Comparison of ENCODE assay signal across 18 cellular contexts in genomic region chr1:214022810-214023425, GRCh38. TPM values are rescaled to one million over a fixed set of nuclear protein-coding genes. Genes with fewer than 3 reads are reported as not detected.
DNase-seq lines count a peak whose midpoint lies in the region; ATAC-seq and TF ChIP-seq lines count a peak whose summit lies in the region.
"Had no signal": no experiment of that assay in that cellular context is flagged by ENCODE, and none has a peak within 500 bp of the region (broad histone marks: within the 10 kb centered on the region; RNA-seq: fewer than 3 reads in every experiment).

No MANE protein-coding gene starts in this region.

- DNase-seq in heart left ventricle: no peak
- DNase-seq in right cardiac atrium: no peak
- DNase-seq in NCI-H146 treated with DMSO at 0.1 percent for 48 hours (lab: John Stamatoyannopoulos, UW; ENCODE audit: unreplicated experiment): peak; percentile 10
- DNase-seq in trophoblast cell: peak; percentile 10 to 57
- DNase-seq in activated CD4-positive, alpha-beta T cell treated with anti-CD3 and anti-CD28 coated beads, Interleukin-2, amount 50 U/mL, for 4 hours: no peak
- DNase-seq: GOT3, HCEC 1CT, KG1, NCI-H1105, NCI-H187, NCI-H2107, NCI-H2227 treated with DMSO at 0.1 percent for 48 hours, RPMI8226, SIG-M5 had no signal

- H3K27ac ChIP-seq in heart left ventricle (peak overlapping the region in 7 of 12 donors; percentile 2 to 44 (median 19)), right cardiac atrium (ENCODE audit: low read length) (no peak overlapping the region), trophoblast cell (ENCODE audit: low read depth, low read length) (no peak overlapping the region)
- H3K27ac ChIP-seq: A549 had no signal

- intact Hi-C loops in heart left ventricle (cut with DNase I): no loop called here
- intact Hi-C loops in right cardiac atrium (cut with DNase I): no loop called here

- 59 to 72% (median 62%) methylated on average over 2 of the region's 2 CpGs for WGBS in heart left ventricle, 4 donors
- 68% methylated on average over 2 of the region's 2 CpGs for WGBS in right cardiac atrium
- no CpG with 5 or more reads among the region's 2 CpGs for WGBS in trophoblast cell (ENCODE audit: extremely low coverage, insufficient coverage, insufficient read length)

- no peak overlapping the region for H3K14ac ChIP-seq in trophoblast cell (ENCODE audit: low read length)

- H2AK5ac ChIP-seq in trophoblast cell (ENCODE audit: low read length): no peak overlapping the region

- H3K18ac ChIP-seq in trophoblast cell (ENCODE audit: low read length): no peak overlapping the region

- no peak overlapping the region for H2BK120ac ChIP-seq in trophoblast cell (ENCODE audit: insufficient read depth, low read length, poor library complexity)

- H3K36me3 ChIP-seq in heart left ventricle (peaks cover 0 to 3% (median 0%) of the 10 kb centered on the region in 9 donors), trophoblast cell (ENCODE audit: control insufficient read depth in 1 of 2, insufficient read depth in 2 of 2, low read length in 2 of 2) (no peaks in the 10 kb centered on the region)

- no peak overlapping the region for H3K4ac ChIP-seq in trophoblast cell (ENCODE audit: low read depth, low read length)

- H3K9ac ChIP-seq in trophoblast cell (ENCODE audit: low read length): no peak overlapping the region

- peaks cover 0 to 56% (median 8%) of the 10 kb centered on the region in 12 donors for H3K4me1 ChIP-seq in heart left ventricle
- peaks cover 1% of the 10 kb centered on the region for H3K4me1 ChIP-seq in right cardiac atrium (ENCODE audit: control insufficient read depth, insufficient read depth, low read length)
- no peaks in the 10 kb centered on the region for H3K4me1 ChIP-seq in trophoblast cell (ENCODE audit: control insufficient read depth in 1 of 2, insufficient read depth in 2 of 2, low read length in 2 of 2)
- H3K4me1 ChIP-seq: A549 had no signal

- no peak for TF ChIP-seq POLR2A in heart left ventricle (IDR thresholded peaks at IDR 0.05)

- no peaks in the 10 kb centered on the region for H3K79me2 ChIP-seq in trophoblast cell (ENCODE audit: control insufficient read depth, insufficient read depth, low read length, poor library complexity)

- H4K12ac ChIP-seq in trophoblast cell (ENCODE audit: low read depth, low read length): no peak overlapping the region

- no peak overlapping the region for H2BK12ac ChIP-seq in trophoblast cell (ENCODE audit: low read length)

- H3K27me3 ChIP-seq in heart left ventricle: no peaks in the 10 kb centered on the region
- no peaks in the 10 kb centered on the region for H3K27me3 ChIP-seq in right cardiac atrium (ENCODE audit: control insufficient read depth, insufficient read depth)
- no peaks in the 10 kb centered on the region for H3K27me3 ChIP-seq in trophoblast cell (ENCODE audit: insufficient read depth, low read length)

- H3K4me2 ChIP-seq in trophoblast cell (ENCODE audit: low read length): no peak overlapping the region
- H3K4me2 ChIP-seq: A549 had no signal

- no peak overlapping the region for H4K91ac ChIP-seq in trophoblast cell (ENCODE audit: low read depth, low read length)

- H3K79me1 ChIP-seq in trophoblast cell (ENCODE audit: low read length): no peaks in the 10 kb centered on the region

- H2BK5ac ChIP-seq in trophoblast cell (ENCODE audit: low read depth, low read length, poor library complexity): no peak overlapping the region

- ATAC-seq in heart left ventricle (no peak), right cardiac atrium (no peak), SK-N-SH treated with all-trans-retinoic acid at 6 μM for 48 hours (no peak; the same call in 2 of the 3 replicates), HG03432 (IDR thresholded peaks at IDR 0.05; ENCODE audit: unreplicated experiment) (no peak)
- ATAC-seq: A549 had no signal

- H2AFZ ChIP-seq in trophoblast cell (ENCODE audit: insufficient read depth, low read length, poor library complexity): no peak overlapping the region

- no peak for TF ChIP-seq CTCF in heart left ventricle (IDR thresholded peaks at IDR 0.05)

- H3K9me3 ChIP-seq in heart left ventricle (no peaks in the 10 kb centered on the region), right cardiac atrium (ENCODE audit: control insufficient read depth, low read length) (no peaks in the 10 kb centered on the region), trophoblast cell (ENCODE audit: insufficient read depth, low read depth, low read length) (peaks cover 1% of the 10 kb centered on the region)
- H3K9me3 ChIP-seq: A549 had no signal

- H3K4me3 ChIP-seq in heart left ventricle (no peak overlapping the region), right cardiac atrium (ENCODE audit: low read length) (no peak overlapping the region), trophoblast cell (ENCODE audit: low read depth, low read length) (no peak overlapping the region)
- H3K4me3 ChIP-seq: A549 had no signal

- H4K8ac ChIP-seq in trophoblast cell (ENCODE audit: low read depth, low read length): no peak overlapping the region

- no peak overlapping the region for H3K23ac ChIP-seq in trophoblast cell (ENCODE audit: low read length)

TF ChIP-seq in SK-N-SH treated with all-trans-retinoic acid at 6 μM for 48 hours, 23 proteins besides CTCF, POLR2A, EP300 and RAD21:
- TF ChIP-seq TOX (CRISPR knock-in tag; IDR thresholded peaks at IDR 0.05; ENCODE audit: borderline replicate concordance) (no peak), ZC3H10 (CRISPR knock-in tag; IDR thresholded peaks at IDR 0.05) (no peak), CSDC2 (CRISPR knock-in tag; IDR thresholded peaks at IDR 0.05) (no peak), TCF4 (CRISPR knock-in tag; IDR thresholded peaks at IDR 0.05; ENCODE audit: borderline replicate concordance) (peak; percentile 51; the same call in 1 of the 2 replicates), ZNF8 (CRISPR knock-in tag; IDR thresholded peaks at IDR 0.05) (no peak), GLIS3 (CRISPR knock-in tag; IDR thresholded peaks at IDR 0.05) (no peak), ZNF565 (CRISPR knock-in tag; conservative IDR thresholded peaks at IDR 0.05; ENCODE audit: low read depth) (no peak)
- TF ChIP-seq, protein P1, sequence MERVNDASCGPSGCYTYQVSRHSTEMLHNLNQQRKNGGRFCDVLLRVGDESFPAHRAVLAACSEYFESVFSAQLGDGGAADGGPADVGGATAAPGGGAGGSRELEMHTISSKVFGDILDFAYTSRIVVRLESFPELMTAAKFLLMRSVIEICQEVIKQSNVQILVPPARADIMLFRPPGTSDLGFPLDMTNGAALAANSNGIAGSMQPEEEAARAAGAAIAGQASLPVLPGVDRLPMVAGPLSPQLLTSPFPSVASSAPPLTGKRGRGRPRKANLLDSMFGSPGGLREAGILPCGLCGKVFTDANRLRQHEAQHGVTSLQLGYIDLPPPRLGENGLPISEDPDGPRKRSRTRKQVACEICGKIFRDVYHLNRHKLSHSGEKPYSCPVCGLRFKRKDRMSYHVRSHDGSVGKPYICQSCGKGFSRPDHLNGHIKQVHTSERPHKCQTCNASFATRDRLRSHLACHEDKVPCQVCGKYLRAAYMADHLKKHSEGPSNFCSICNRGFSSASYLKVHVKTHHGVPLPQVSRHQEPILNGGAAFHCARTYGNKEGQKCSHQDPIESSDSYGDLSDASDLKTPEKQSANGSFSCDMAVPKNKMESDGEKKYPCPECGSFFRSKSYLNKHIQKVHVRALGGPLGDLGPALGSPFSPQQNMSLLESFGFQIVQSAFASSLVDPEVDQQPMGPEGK (CRISPR knock-in tag; IDR thresholded peaks at IDR 0.05; ENCODE audit: borderline replicate concordance): no peak

RNA-seq across cellular contexts. Expression of gene PROX1, which starts 35.1 kb away (rescaled TPM):
- total RNA-seq in heart left ventricle: 100 to 1,000 TPM in 4 of 9 donors, 10 to 100 TPM in 5; 44.6 to 145 (median 96.4) TPM
- polyA plus RNA-seq in heart left ventricle: 1 to 10 TPM; 6.9 to 9.8 TPM
- 10 to 100 TPM; 63.6 to 98.8 (median 86.5) TPM for total RNA-seq in right cardiac atrium
- 14.6 TPM for polyA plus RNA-seq in right cardiac atrium
- 1.3 and 1.6 TPM in 2 replicates for polyA plus RNA-seq in trophoblast cell (2013)
- polyA plus RNA-seq: CD14-positive monocyte had no signal

Comparison
In these comparisons a context has a peak if more than half of its experiments do, and no peak if none do; other contexts are left out.
1. H3K27ac ChIP-seq: peak in heart left ventricle (7 of 12); none in right cardiac atrium (single experiment) and trophoblast cell (single experiment).
2. DNase-seq: peak in NCI-H146 treated with DMSO at 0.1 percent for 48 hours (single experiment) and trophoblast cell (2 of 2); none in heart left ventricle (0 of 5), right cardiac atrium (0 of 3) and activated CD4-positive, alpha-beta T cell treated with anti-CD3 and anti-CD28 coated beads, Interleukin-2, amount 50 U/mL, for 4 hours (0 of 2).